1 cellular context compared by ENCODE assay signal in genomic region chr14:23013056-23014054, GRCh38.
TF ChIP-seq lines count a peak whose summit lies in the region.

No MANE protein-coding gene starts in this region.

TF ChIP-seq in HepG2, 621 proteins besides CTCF, POLR2A, EP300 and RAD21 (continued from another document and continues in another):
- TF ChIP-seq ATF7 (IDR thresholded peaks at IDR 0.05) = no peak
- no peak for TF ChIP-seq ATF7 (CRISPR knock-in tag; IDR thresholded peaks at IDR 0.05)
- TF ChIP-seq CCAR2 (optimal IDR thresholded peaks at IDR 0.05; ENCODE audit: low read depth, low read length) = no peak
- no peak for TF ChIP-seq GZF1 (CRISPR knock-in tag; IDR thresholded peaks at IDR 0.05)
- no peak for TF ChIP-seq DMTF1 (CRISPR knock-in tag; IDR thresholded peaks at IDR 0.05)
- no peak for TF ChIP-seq ZNF12 (CRISPR knock-in tag; IDR thresholded peaks at IDR 0.05)
- no peak for TF ChIP-seq PAX8 (CRISPR knock-in tag; IDR thresholded peaks at IDR 0.05; ENCODE audit: borderline replicate concordance)
- TF ChIP-seq ZNF670 (CRISPR knock-in tag; IDR thresholded peaks at IDR 0.05; ENCODE audit: borderline replicate concordance) = no peak
- TF ChIP-seq POGZ (CRISPR knock-in tag; IDR thresholded peaks at IDR 0.05) = peak; percentile 32; the same call in 1 of the 2 replicates
- no peak for TF ChIP-seq ZNF143 (CRISPR knock-in tag; IDR thresholded peaks at IDR 0.05)
- no peak for TF ChIP-seq KIAA2018 (CRISPR knock-in tag; IDR thresholded peaks at IDR 0.05; ENCODE audit: borderline replicate concordance)
- TF ChIP-seq AKAP8 (CRISPR knock-in tag; IDR thresholded peaks at IDR 0.05) = no peak
- no peak for TF ChIP-seq TP53 (CRISPR knock-in tag; conservative IDR thresholded peaks at IDR 0.05)
- no peak for TF ChIP-seq ZNF460 (CRISPR knock-in tag; IDR thresholded peaks at IDR 0.05; ENCODE audit: borderline replicate concordance)
- no peak for TF ChIP-seq ZNF646 (CRISPR knock-in tag; IDR thresholded peaks at IDR 0.05)
- 0 out of 2 replicates have a peak, but pooled peaks have one; percentile 40 for TF ChIP-seq ATF5 (CRISPR knock-in tag; IDR thresholded peaks at IDR 0.05; ENCODE audit: low read depth)
- no peak for TF ChIP-seq ZC3H4 (CRISPR knock-in tag; IDR thresholded peaks at IDR 0.05; ENCODE audit: borderline replicate concordance)
- no peak for TF ChIP-seq IKZF4 (CRISPR knock-in tag; IDR thresholded peaks at IDR 0.05; ENCODE audit: borderline replicate concordance, low read depth, not compliant biosample characterization)
- TF ChIP-seq ZBTB2 (CRISPR knock-in tag; IDR thresholded peaks at IDR 0.05; ENCODE audit: low read depth) = no peak
- TF ChIP-seq NR0B2 (CRISPR knock-in tag; IDR thresholded peaks at IDR 0.05) = no peak
- TF ChIP-seq REPIN1 (CRISPR knock-in tag; IDR thresholded peaks at IDR 0.05; ENCODE audit: borderline replicate concordance, low read depth) = no peak
- no peak for TF ChIP-seq ZSCAN31 (CRISPR knock-in tag; IDR thresholded peaks at IDR 0.05; ENCODE audit: low read depth)
- 0 out of 4 replicates have a peak, but pooled peaks of 1 of the 2 experiments have one; percentile 15 for TF ChIP-seq HMGXB4 (CRISPR knock-in tag; IDR thresholded peaks at IDR 0.05; ENCODE audit: borderline replicate concordance in 1 of 2, low read depth in 1 of 2)
- TF ChIP-seq ZNF256 (CRISPR knock-in tag; conservative IDR thresholded peaks at IDR 0.05) = no peak
- no peak for TF ChIP-seq MYPOP (CRISPR knock-in tag; IDR thresholded peaks at IDR 0.05)
- no peak for TF ChIP-seq DPF2 (CRISPR knock-in tag; IDR thresholded peaks at IDR 0.05; ENCODE audit: borderline replicate concordance, low read depth)
- no peak for TF ChIP-seq FOXO4 (CRISPR knock-in tag; conservative IDR thresholded peaks at IDR 0.05)
- TF ChIP-seq MED1 (CRISPR knock-in tag; IDR thresholded peaks at IDR 0.05) = peak; percentile 14; the same call in 1 of the 2 replicates
